ENCODE assay signal across 7 cellular contexts in the genomic region with DNA sequence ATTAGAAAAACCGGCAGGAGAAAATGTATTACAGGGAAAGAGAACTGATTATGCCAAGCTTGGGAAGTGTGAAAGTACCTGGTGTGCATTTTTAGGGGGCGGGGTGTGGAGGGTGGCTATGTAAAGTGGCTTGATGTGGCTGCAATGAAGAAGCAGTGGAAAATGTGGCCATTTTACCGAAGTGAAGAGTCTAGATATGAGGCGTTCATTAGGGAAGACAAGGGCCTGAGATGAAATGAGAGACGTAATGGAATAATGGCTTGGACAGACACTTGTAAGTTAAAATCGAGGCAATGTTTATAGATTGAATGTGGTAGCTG. TPM values are rescaled to one million over a fixed set of nuclear protein-coding genes. Genes with fewer than 3 reads are reported as not detected.
DNase-seq lines count a peak whose midpoint lies in the region; ATAC-seq and TF ChIP-seq lines count a peak whose summit lies in the region.

No MANE protein-coding gene starts in this region.

- WGBS in ovary, 3 donors = 4 to 6% (median 5%) methylated on average over 6 of the region's 6 CpGs

- peaks cover 6% of the 10 kb centered on the region for H3K27me3 Mint-ChIP-seq in activated CD8-positive, alpha-beta T cell treated with anti-CD3 and anti-CD28 coated beads for 36 hours

- H3K4me3 Mint-ChIP-seq in activated CD8-positive, alpha-beta T cell treated with anti-CD3 and anti-CD28 coated beads for 36 hours = peak overlapping the region; percentile 89

- TF ChIP-seq EP300 in ovary (IDR thresholded peaks at IDR 0.05) = no peak

- intact Hi-C loops in activated CD8-positive, alpha-beta T cell treated with anti-CD3 and anti-CD28 coated beads for 36 hours (cut with micrococcal nuclease) = loop anchor here (5.0 kb wide), 1 partner anchor 253 kb away; the partner anchor contains the start of gene METAP2
- intact Hi-C loops in ovary (cut with DNase I) = loop anchor here in 3 of 4 donors (1.0 to 5.0 kb wide), 3 partner anchors 57 to 119 kb away; no protein-coding TSS in a partner anchor

- no peaks in the 10 kb centered on the region for H3K9me3 Mint-ChIP-seq in activated CD8-positive, alpha-beta T cell treated with anti-CD3 and anti-CD28 coated beads for 36 hours

- no peaks in the 10 kb centered on the region for H3K27me3 ChIP-seq in ovary

- TF ChIP-seq CTCF in GM12865 (IDR thresholded peaks at IDR 0.05; ENCODE audit: insufficient read depth, low read depth, low read length, missing control alignments) (no peak), ovary (IDR thresholded peaks at IDR 0.05) (no peak)
- TF ChIP-seq CTCF in activated CD8-positive, alpha-beta T cell treated with anti-CD3 and anti-CD28 coated beads for 36 hours (IDR thresholded peaks at IDR 0.05) = no peak

- no peaks in the 10 kb centered on the region for H3K36me3 ChIP-seq in ovary

- no peaks in the 10 kb centered on the region for H3K9me3 ChIP-seq in ovary

- peaks cover 35% of the 10 kb centered on the region for H3K4me1 Mint-ChIP-seq in activated CD8-positive, alpha-beta T cell treated with anti-CD3 and anti-CD28 coated beads for 36 hours (ENCODE audit: low read depth)

- H3K36me3 Mint-ChIP-seq in activated CD8-positive, alpha-beta T cell treated with anti-CD3 and anti-CD28 coated beads for 36 hours (ENCODE audit: low read depth) = peaks cover 11% of the 10 kb centered on the region

- ATAC-seq in activated CD8-positive, alpha-beta T cell treated with anti-CD3 and anti-CD28 coated beads for 36 hours = peak; percentile 17
- ATAC-seq in GM21786 (IDR thresholded peaks at IDR 0.05; ENCODE audit: unreplicated experiment) = no peak

- CTCF ChIA-PET in activated CD8-positive, alpha-beta T cell treated with anti-CD3 and anti-CD28 coated beads for 36 hours (lab: Charles Lee) = interaction anchor here (0.6 kb wide), 1 partner anchor 25 kb away, joined by 3 read pairs; no protein-coding TSS in a partner anchor

- POLR2A ChIA-PET in activated CD8-positive, alpha-beta T cell treated with anti-CD3 and anti-CD28 coated beads for 36 hours (lab: Charles Lee) = interaction anchor here (1.4 kb wide), 1 partner anchor 255 kb away, joined by 3 read pairs; the partner anchor contains the start of gene METAP2

- DNase-seq in GM12865 (ENCODE audit: low read depth) (peak; percentile 72), NCI-H146 (lab: John Stamatoyannopoulos, UW) (peak; percentile 12), erythroblast (lab: John Stamatoyannopoulos, UW) (peak; percentile 64 to 70), ovary (no peak), foreskin melanocyte (no peak)
- peak; percentile 78 for DNase-seq in activated CD8-positive, alpha-beta T cell treated with anti-CD3 and anti-CD28 coated beads for 36 hours

- peaks cover 6% of the 10 kb centered on the region for H3K4me1 ChIP-seq in ovary (ENCODE audit: insufficient read depth)

- H3K4me3 ChIP-seq in GM12865 (ENCODE audit: low read depth, low read length) = peak overlapping the region; percentile 80
- peak overlapping the region; percentile 81 for H3K4me3 ChIP-seq in ovary

- H3K27ac ChIP-seq in ovary = peak overlapping the region in 1 of 2 donors; percentile 97

- TF ChIP-seq POLR2A in erythroblast (IDR thresholded peaks at IDR 0.05; ENCODE audit: low read length) = no peak
- no peak for TF ChIP-seq POLR2A in ovary (IDR thresholded peaks at IDR 0.05)

- H3K27ac Mint-ChIP-seq in activated CD8-positive, alpha-beta T cell treated with anti-CD3 and anti-CD28 coated beads for 36 hours = peak overlapping the region; percentile 98

RNA-seq across cellular contexts. Expression of gene VEZT, which starts 1.2 kb away (rescaled TPM):
- total RNA-seq in activated CD8-positive, alpha-beta T cell treated with anti-CD3 and anti-CD28 coated beads for 36 hours = 10 to 100 TPM; 46.9 to 51.7 TPM
- 10 to 100 TPM; 52.1 to 67.7 (median 53.5) TPM for total RNA-seq in ovary
- polyA plus RNA-seq in ovary = 10 to 100 TPM; 31.2 to 46.4 TPM

RNA-seq across cellular contexts. Expression of gene FGD6, which starts 1.5 kb away (rescaled TPM):
- total RNA-seq in activated CD8-positive, alpha-beta T cell treated with anti-CD3 and anti-CD28 coated beads for 36 hours = under 1 TPM; 0.41 to 0.54 TPM
- total RNA-seq in ovary = 10 to 100 TPM in 6 of 7 donors, 1 to 10 TPM in 1; 7.0 to 18.7 (median 15.8) TPM
- 1 to 10 TPM; 4.5 to 5.3 TPM for polyA plus RNA-seq in ovary

Comparison
In these comparisons a context has a peak if more than half of its experiments do, and no peak if none do; other contexts are left out.
1. DNase-seq: peak in GM12865 (single experiment), NCI-H146 (single experiment), activated CD8-positive, alpha-beta T cell treated with anti-CD3 and anti-CD28 coated beads for 36 hours (single experiment) and erythroblast (2 of 2); none in ovary (0 of 5) and foreskin melanocyte (single experiment).
2. RNA of gene FGD6, which starts 1.5 kb away (total RNA-seq): 7.0 to 18.7 TPM in ovary; 0.41 to 0.54 TPM in activated CD8-positive, alpha-beta T cell treated with anti-CD3 and anti-CD28 coated beads for 36 hours; every median in the first group is over 4 times any median in the second.